Comparison of ENCODE assay signal across 30 cellular contexts in genomic region chrX:155434906-155435743, GRCh38. TPM values are rescaled to one million over a fixed set of nuclear protein-coding genes. Genes with fewer than 3 reads are reported as not detected.
DNase-seq lines count a peak whose midpoint lies in the region; ATAC-seq and TF ChIP-seq lines count a peak whose summit lies in the region.
"Had no signal": no experiment of that assay in that cellular context is flagged by ENCODE, and none has a peak within 500 bp of the region (broad histone marks: within the 10 kb centered on the region; RNA-seq: fewer than 3 reads in every experiment).

No MANE protein-coding gene starts in this region.

- no peak overlapping the region for H3K27ac ChIP-seq in prostate gland
- H3K27ac ChIP-seq: KMS-11, ovary, VCaP had no signal

- TF ChIP-seq CTCF in prostate gland (IDR thresholded peaks at IDR 0.05), result no peak

- peak overlapping the region; percentile 6 for H3K27ac Mint-ChIP-seq in memory B cell
- H3K27ac Mint-ChIP-seq: activated T-helper 2 cell treated with anti-CD3 and anti-CD28 coated beads, Interferon-gamma antibody, Interleukin-2, Interleukin-4, amounts not matched to agents 10 μg/mL and 5 μg/mL and 100 μg/mL, durations not matched to agents 14 hours and 24 hours and 36 hours; brain; nephron had no signal

- H3K36me3 ChIP-seq in prostate gland, result no peaks in the 10 kb centered on the region
- H3K36me3 ChIP-seq: ovary had no signal

- no peaks in the 10 kb centered on the region for H3K27me3 Mint-ChIP-seq in memory B cell
- H3K27me3 Mint-ChIP-seq: brain had no signal

- no peak for ATAC-seq in memory B cell (ENCODE audit: low read depth)
- ATAC-seq in HG03442 (IDR thresholded peaks at IDR 0.05; ENCODE audit: unreplicated experiment), result no peak
- ATAC-seq: esophagus mucosa, left colon had no signal

- peaks cover 10% of the 10 kb centered on the region for H3K36me3 Mint-ChIP-seq in memory B cell
- H3K36me3 Mint-ChIP-seq: CD14-positive monocyte had no signal

- 85% methylated on average over 4 of the region's 9 CpGs for WGBS in prostate gland

- H3K4me1 Mint-ChIP-seq in memory B cell, result no peaks in the 10 kb centered on the region
- H3K4me1 Mint-ChIP-seq: brain, nephron had no signal

- TF ChIP-seq POLR2A in prostate gland (IDR thresholded peaks at IDR 0.05), result no peak

- no peak overlapping the region for H3K4me3 Mint-ChIP-seq in memory B cell
- H3K4me3 Mint-ChIP-seq: brain, CD14-positive monocyte, nephron had no signal

- no peaks in the 10 kb centered on the region for H3K9me3 ChIP-seq in prostate gland
- H3K9me3 ChIP-seq: ovary had no signal

- no peaks in the 10 kb centered on the region for H3K9me3 Mint-ChIP-seq in memory B cell

- no peaks in the 10 kb centered on the region for H3K27me3 ChIP-seq in prostate gland (replicated peaks; ENCODE audit: insufficient read depth)
- H3K27me3 ChIP-seq: ovary had no signal

- intact Hi-C loops in prostate gland (cut with DNase I), result no loop called here

- in situ Hi-C loops in Caki2 (cut with HindIII; ENCODE audit: low pct_unique_long_range_greater_than_20kb, low sequenced_read_pairs), result no loop called here

- DNase-seq in Caki2 (ENCODE audit: low read depth) (peak; percentile 2), OCI-M2 (lab: John Stamatoyannopoulos, UW; ENCODE audit: unreplicated experiment) (peak; percentile 3), fibroblast of peridontal ligament (ENCODE audit: extremely low read depth) (peak; percentile 2), memory B cell (ENCODE audit: low spot score in 2 of 2) (no peak), SIG-M5 treated with dmso at 0.1 percent for 504 hours (lab: John Stamatoyannopoulos, UW; ENCODE audit: unreplicated experiment) (no peak), prostate gland (ENCODE audit: low spot score) (no peak)
- no peak for DNase-seq in activated effector memory CD4-positive, alpha-beta T cell treated with Interleukin-2 at 50 U/mL for 16 hours
- DNase-seq: activated CD4-positive, alpha-beta T cell treated with anti-CD3 and anti-CD28 coated beads, Interleukin-2, amount 50 U/mL, for 1 hour; effector memory CD4-positive, alpha-beta T cell; GF-D8; H7; left colon; midbrain; NCI-H1092; NCI-H2029; NCI-H2227 treated with DMSO at 0.1 percent for 48 hours; NCI-H774; ovary; SIG-M5; T-helper 1 cell had no signal

- no peak overlapping the region for H3K4me3 ChIP-seq in prostate gland
- H3K4me3 ChIP-seq: ovary had no signal

- no peaks in the 10 kb centered on the region for H3K4me1 ChIP-seq in prostate gland (replicated peaks)

RNA-seq across cellular contexts. Expression of gene F8A3, which starts 23.3 kb away (rescaled TPM):
- total RNA-seq in Caki2 (2014; rRNA removed; shearing (Covaris generic); ENCODE audit: low replicate concordance), result 0.74 and 5.3 TPM in 2 replicates
- total RNA-seq in prostate gland, result 10 to 100 TPM; 23.1 to 33.1 TPM

RNA-seq across cellular contexts. Expression of gene F8A2, which starts 53.2 kb away (rescaled TPM):
- total RNA-seq in Caki2 (2014; rRNA removed; shearing (Covaris generic); ENCODE audit: low replicate concordance), result not detected in 2 replicates
- total RNA-seq in prostate gland, result 10 to 100 TPM; 15.2 to 16.4 TPM
- total RNA-seq: activated T-helper 2 cell treated with anti-CD3 and anti-CD28 coated beads, Interferon-gamma antibody, Interleukin-2, Interleukin-4, amounts not matched to agents 10 μg/mL and 5 μg/mL and 100 μg/mL, durations not matched to agents 14 hours and 24 hours and 36 hours; esophagus mucosa; H7; left colon; OCI-LY7; urinary bladder had no signal

Comparison
In these comparisons a context has a peak if more than half of its experiments do, and no peak if none do; other contexts are left out.
1. DNase-seq: peak in Caki2 (single experiment), OCI-M2 (single experiment) and fibroblast of peridontal ligament (single experiment); none in memory B cell (0 of 2), activated effector memory CD4-positive, alpha-beta T cell treated with Interleukin-2 at 50 U/mL for 16 hours (single experiment), SIG-M5 treated with dmso at 0.1 percent for 504 hours (single experiment) and prostate gland (single experiment).
2. RNA of gene F8A2, which starts 53.2 kb away (total RNA-seq): 15.2 to 16.4 TPM in prostate gland; not detected in Caki2; every median in the first group is over 10 times any median in the second.